ENCODE assay signal across 11 cellular contexts in genomic region chr16:87435399-87436224, GRCh38. TPM values are rescaled to one million over a fixed set of nuclear protein-coding genes. Genes with fewer than 3 reads are reported as not detected.
A peak's percentile ranks its signal among the peaks of the same experiment; 100 is the strongest.
DNase-seq lines count a peak whose midpoint lies in the region; ATAC-seq and TF ChIP-seq lines count a peak whose summit lies in the region.
"Had no signal": no experiment of that assay in that cellular context is flagged by ENCODE, and none has a peak within 500 bp of the region (broad histone marks: within the 10 kb centered on the region; RNA-seq: fewer than 3 reads in every experiment).

No MANE protein-coding gene starts in this region.

- H3K4me1 ChIP-seq in adrenal gland (replicated peaks in 1 of 2), result peaks cover 19 to 43% of the 10 kb centered on the region in 2 donors
- H3K4me1 ChIP-seq in psoas muscle, result peaks cover 18% of the 10 kb centered on the region

- H3K36me3 ChIP-seq in adrenal gland (replicated peaks in 1 of 2), result peaks cover 0 to 15% of the 10 kb centered on the region in 2 donors
- peaks cover 0 to 12% of the 10 kb centered on the region in 2 donors for H3K36me3 ChIP-seq in psoas muscle (ENCODE audit: insufficient read depth in 1 of 2, low read depth in 1 of 2)
- H3K36me3 ChIP-seq: cardiac muscle cell had no signal

- ATAC-seq in Right ventricle myocardium superior (ENCODE audit: poor library complexity), result peak; percentile 47
- ATAC-seq in psoas muscle, result peak in 3 of 4 donors; percentile 27 to 48 (median 32)
- ATAC-seq in GM21526 (IDR thresholded peaks at IDR 0.05; ENCODE audit: low FRiP score, unreplicated experiment), result no peak

- WGBS in adrenal gland, 4 donors, result 52 to 65% (median 57%) methylated on average over 9 to 21 of the region's 21 CpGs
- 56 to 68% (median 63%) methylated on average over 20 to 21 of the region's 21 CpGs for WGBS in psoas muscle, 3 donors

- H3K9me3 ChIP-seq in adrenal gland (replicated peaks in 1 of 3) (no peaks in the 10 kb centered on the region), psoas muscle (no peaks in the 10 kb centered on the region)

- H3K4me3 ChIP-seq in adrenal gland (no peak overlapping the region), psoas muscle (peak overlapping the region; percentile 30)
- H3K4me3 ChIP-seq: cardiac muscle cell had no signal

- peak in 1 of 2 donors; percentile 17 for TF ChIP-seq POLR2A in adrenal gland (IDR thresholded peaks at IDR 0.05)

- H3K27me3 ChIP-seq in adrenal gland (no peaks in the 10 kb centered on the region), psoas muscle (ENCODE audit: insufficient read depth in 3 of 3, low read length in 2 of 3) (no peaks in the 10 kb centered on the region)
- H3K27me3 ChIP-seq: cardiac muscle cell had no signal

- DNase-seq in Daoy (ENCODE audit: low read depth) (peak; percentile 25), adrenal gland (no peak), Right ventricle myocardium superior (peak; percentile 52), psoas muscle (peak in 1 of 2 donors; percentile 42), GOT3 (lab: John Stamatoyannopoulos, UW) (no peak), OCI-M1 (lab: John Stamatoyannopoulos, UW) (no peak), NCI-H2227 treated with DMSO at 0.1 percent for 48 hours (lab: John Stamatoyannopoulos, UW) (no peak)
- DNase-seq: NCI-H1048, T-helper 2 cell had no signal

- intact Hi-C loops in adrenal gland (cut with DNase I), result no loop called here
- intact Hi-C loops in Right ventricle myocardium superior (cut with DNase I), result no loop called here
- intact Hi-C loops in psoas muscle (cut with DNase I), result no loop called here

- TF ChIP-seq CTCF in adrenal gland (IDR thresholded peaks at IDR 0.05), result no peak
- no peak for TF ChIP-seq CTCF in psoas muscle (IDR thresholded peaks at IDR 0.05)

- H3K27ac ChIP-seq in adrenal gland (peak overlapping the region in 4 of 5 donors; percentile 16 to 79 (median 64)), psoas muscle (peak overlapping the region; percentile 41)
- H3K27ac ChIP-seq: cardiac muscle cell had no signal

RNA-seq across cellular contexts. Expression of gene MAP1LC3B, which starts 43.5 kb away (rescaled TPM):
- total RNA-seq in Daoy (2014; rRNA removed; shearing (Covaris generic)), result 6.6 and 10.9 TPM in 2 replicates
- 100 to 1,000 TPM in 1 of 8 donors, 10 to 100 TPM in 7; 45.7 to 116 (median 73.2) TPM for total RNA-seq in adrenal gland
- polyA plus RNA-seq in adrenal gland, result 100 to 1,000 TPM in 1 of 3 donors, 10 to 100 TPM in 2; 43.3 to 100 (median 50.9) TPM
- total RNA-seq in Right ventricle myocardium superior, result 118 TPM
- total RNA-seq in psoas muscle, result 100 to 1,000 TPM; 117 to 189 (median 142) TPM
- polyA plus RNA-seq in psoas muscle, result 100 to 1,000 TPM; 114 to 189 (median 158) TPM

RNA-seq across cellular contexts. Expression of gene FBXO31, which starts 52.0 kb away (rescaled TPM):
- 4.7 and 22.1 TPM in 2 replicates for total RNA-seq in Daoy (2014; rRNA removed; shearing (Covaris generic))
- 100 to 1,000 TPM in 1 of 8 donors, 10 to 100 TPM in 7; 41.4 to 106 (median 76.5) TPM for total RNA-seq in adrenal gland
- polyA plus RNA-seq in adrenal gland, result 10 to 100 TPM; 22.9 to 31.1 (median 24.9) TPM
- 78.9 TPM for total RNA-seq in Right ventricle myocardium superior
- 100 to 1,000 TPM in 1 of 4 donors, 10 to 100 TPM in 3; 88.1 to 103 (median 98.5) TPM for total RNA-seq in psoas muscle
- 10 to 100 TPM; 26.3 to 95.3 (median 48.0) TPM for polyA plus RNA-seq in psoas muscle

RNA-seq across cellular contexts. Expression of gene ZCCHC14, which starts 57.2 kb away (rescaled TPM):
- total RNA-seq in Daoy (2014; rRNA removed; shearing (Covaris generic)), result 3.0 and 4.2 TPM in 2 replicates
- 10 to 100 TPM; 17.9 to 49.8 (median 35.2) TPM for total RNA-seq in adrenal gland
- polyA plus RNA-seq in adrenal gland, result 10 to 100 TPM; 10.6 to 26.3 (median 20.2) TPM
- 13.2 TPM for total RNA-seq in Right ventricle myocardium superior
- 10 to 100 TPM; 14.6 to 17.3 (median 15.8) TPM for total RNA-seq in psoas muscle
- polyA plus RNA-seq in psoas muscle, result 10 to 100 TPM in 1 of 3 donors, 1 to 10 TPM in 2; 5.8 to 12.1 (median 6.0) TPM

Comparison
In these comparisons a context has a peak if more than half of its experiments do, and no peak if none do; other contexts are left out.
1. DNase-seq: peak in Daoy (single experiment) and Right ventricle myocardium superior (single experiment); none in adrenal gland (0 of 7), GOT3 (single experiment), OCI-M1 (single experiment) and NCI-H2227 treated with DMSO at 0.1 percent for 48 hours (single experiment).